Comparison of ENCODE assay signal across 1 cellular context in the genomic region with DNA sequence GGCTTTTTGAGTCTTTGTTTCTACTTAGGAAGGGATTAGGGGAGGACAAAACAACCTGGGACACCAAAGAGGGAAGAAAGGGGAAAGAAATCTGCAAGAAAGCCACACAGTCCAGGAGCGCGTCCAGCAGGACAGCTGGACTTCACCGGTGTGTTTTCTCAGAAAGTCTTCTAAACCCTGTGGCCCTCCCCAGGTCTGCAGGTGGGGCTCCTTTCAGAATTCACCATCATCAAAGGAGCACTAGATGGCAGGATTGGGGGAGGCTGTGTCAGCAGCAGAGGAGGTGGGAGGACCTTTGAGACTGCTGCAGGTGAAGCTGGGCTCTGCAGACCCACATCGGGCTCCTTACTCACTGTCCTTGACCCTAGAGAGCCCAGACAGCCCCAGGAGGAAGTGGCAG.
TF ChIP-seq lines count a peak whose summit lies in the region.

No MANE protein-coding gene starts in this region.

TF ChIP-seq in H1, 55 proteins besides CTCF, POLR2A, EP300 and RAD21:
- TF ChIP-seq NRF1 (IDR thresholded peaks at IDR 0.05; ENCODE audit: low read depth, low read length) (no peak), CREB1 (IDR thresholded peaks at IDR 0.05) (no peak), JUN (IDR thresholded peaks at IDR 0.05; ENCODE audit: low read depth, low read length) (no peak)
